ENCODE assay signal across 19 cellular contexts in genomic region chr7:151719895-151720238, GRCh38.
A peak's percentile ranks its signal among the peaks of the same experiment; 100 is the strongest.
DNase-seq lines count a peak whose midpoint lies in the region; ATAC-seq and TF ChIP-seq lines count a peak whose summit lies in the region.
"Had no signal": no experiment of that assay in that cellular context is flagged by ENCODE, and none has a peak within 500 bp of the region (broad histone marks: within the 10 kb centered on the region; RNA-seq: fewer than 3 reads in every experiment).

No MANE protein-coding gene starts in this region.

- peak overlapping the region in 7 of 11 experiments; percentile 23 to 98 (median 51); a peak in 12 of 22 replicates for H3K4me2 ChIP-seq in BLaER1 treated with 17β-estradiol and CSF1 and Interleukin-3, amounts not matched to agents 10 nM and 100 nM
- H3K4me2 ChIP-seq in osteoblast (ENCODE audit: insufficient read depth, low read length), result no peak overlapping the region
- H3K4me2 ChIP-seq: A549 had no signal

- intact Hi-C loops in left colon (cut with DNase I, micrococcal nuclease), result no loop called here

- H3K4me3 ChIP-seq in BLaER1 treated with 17β-estradiol and CSF1 and Interleukin-3, amounts not matched to agents 10 nM and 100 nM, result no peak overlapping the region
- H3K4me3 ChIP-seq in osteoblast (ENCODE audit: insufficient read depth, low read length) (no peak overlapping the region), coronary artery (no peak overlapping the region)
- H3K4me3 ChIP-seq: A549, K562 had no signal

- peaks cover 17 to 84% (median 55%) of the 10 kb centered on the region in 10 experiments for H3K4me1 ChIP-seq in BLaER1 treated with 17β-estradiol and CSF1 and Interleukin-3, amounts not matched to agents 10 nM and 100 nM
- H3K4me1 ChIP-seq in osteoblast (ENCODE audit: insufficient read depth, low read length), result no peaks in the 10 kb centered on the region

- H3K27ac ChIP-seq in BLaER1 treated with 17β-estradiol and CSF1 and Interleukin-3, amounts not matched to agents 10 nM and 100 nM, result no peak overlapping the region
- H3K27ac ChIP-seq in osteoblast (ENCODE audit: low read depth, low read length) (no peak overlapping the region), coronary artery (peak overlapping the region in 1 of 2 donors; percentile 17)
- H3K27ac ChIP-seq: HL-60 had no signal

- H3K27me3 ChIP-seq in BLaER1 treated with 17β-estradiol and CSF1 and Interleukin-3, amounts not matched to agents 10 nM and 100 nM, result no peaks in the 10 kb centered on the region
- H3K27me3 ChIP-seq in osteoblast (ENCODE audit: insufficient read depth, low read length), result no peaks in the 10 kb centered on the region

- no peak for TF ChIP-seq CTCF in osteoblast (IDR thresholded peaks at IDR 0.05; ENCODE audit: extremely low read depth, low read depth, low read length)
- no peak for TF ChIP-seq CTCF in coronary artery (IDR thresholded peaks at IDR 0.05)

- ATAC-seq in SK-N-SH treated with all-trans-retinoic acid at 6 μM for 48 hours (peak; percentile 26), left colon (peak; percentile 43), GM21360 (IDR thresholded peaks at IDR 0.05; ENCODE audit: unreplicated experiment) (no peak)
- ATAC-seq: K562 had no signal

- no peaks in the 10 kb centered on the region for H3K79me2 ChIP-seq in osteoblast (ENCODE audit: insufficient read depth, low read length)

- H3K36me3 ChIP-seq in BLaER1 treated with 17β-estradiol and CSF1 and Interleukin-3, amounts not matched to agents 10 nM and 100 nM, result no peaks in the 10 kb centered on the region
- no peaks in the 10 kb centered on the region for H3K36me3 ChIP-seq in osteoblast (ENCODE audit: insufficient read depth, low read length)

- H3K9me3 ChIP-seq in BLaER1 treated with 17β-estradiol and CSF1 and Interleukin-3, amounts not matched to agents 10 nM and 100 nM (replicated peaks in 1 of 11), result no peaks in the 10 kb centered on the region
- H3K9me3 ChIP-seq in osteoblast (ENCODE audit: low read depth, low read length), result no peaks in the 10 kb centered on the region
- H3K9me3 ChIP-seq: A549, Caco-2 had no signal

- H3K9ac ChIP-seq in BLaER1 treated with 17β-estradiol and CSF1 and Interleukin-3, amounts not matched to agents 10 nM and 100 nM, result peak overlapping the region in 1 of 11 experiments; percentile 4; a peak in 1 of 22 replicates

- no peak overlapping the region for H2AFZ ChIP-seq in osteoblast (ENCODE audit: low read length)

- H4K20me1 ChIP-seq in BLaER1 treated with 17β-estradiol and CSF1 and Interleukin-3, amounts not matched to agents 10 nM and 100 nM, result peaks cover 0 to 28% (median 0%) of the 10 kb centered on the region in 11 experiments; a peak in 3 of 22 replicates
- H4K20me1 ChIP-seq in osteoblast (ENCODE audit: insufficient read depth, low read length), result no peaks in the 10 kb centered on the region

- DNase-seq in left colon, result no peak
- DNase-seq in osteoblast (ENCODE audit: insufficient read length, low spot score, missing footprints), result peak; percentile 90
- DNase-seq in HuH-7.5 (ENCODE audit: low spot score), result no peak
- DNase-seq in activated CD4-positive, alpha-beta T cell treated with anti-CD3 and anti-CD28 coated beads for 4 hours, result no peak
- no peak for DNase-seq in coronary artery (ENCODE audit: low spot score)
- DNase-seq: Caco-2, DMS53, NCI-H1048, NCI-H146, NCI-H2081 treated with DMSO at 0.1 percent for 48 hours, NCI-H226, NCI-H526, RPMI8226 had no signal

TF ChIP-seq in SK-N-SH treated with all-trans-retinoic acid at 6 μM for 48 hours, 23 proteins besides CTCF, POLR2A, EP300 and RAD21:
- no peak for TF ChIP-seq CREB5 (CRISPR knock-in tag; IDR thresholded peaks at IDR 0.05; ENCODE audit: low read depth)
- no peak for TF ChIP-seq ZFP3 (CRISPR knock-in tag; IDR thresholded peaks at IDR 0.05)
- no peak for TF ChIP-seq ZNF70 (CRISPR knock-in tag; IDR thresholded peaks at IDR 0.05)
- no peak for TF ChIP-seq TCF4 (CRISPR knock-in tag; IDR thresholded peaks at IDR 0.05; ENCODE audit: borderline replicate concordance)
- no peak for TF ChIP-seq ARNTL (CRISPR knock-in tag; IDR thresholded peaks at IDR 0.05; ENCODE audit: borderline replicate concordance, low read depth)
- no peak for TF ChIP-seq RARB (CRISPR knock-in tag; IDR thresholded peaks at IDR 0.05)
- TF ChIP-seq, protein P1, sequence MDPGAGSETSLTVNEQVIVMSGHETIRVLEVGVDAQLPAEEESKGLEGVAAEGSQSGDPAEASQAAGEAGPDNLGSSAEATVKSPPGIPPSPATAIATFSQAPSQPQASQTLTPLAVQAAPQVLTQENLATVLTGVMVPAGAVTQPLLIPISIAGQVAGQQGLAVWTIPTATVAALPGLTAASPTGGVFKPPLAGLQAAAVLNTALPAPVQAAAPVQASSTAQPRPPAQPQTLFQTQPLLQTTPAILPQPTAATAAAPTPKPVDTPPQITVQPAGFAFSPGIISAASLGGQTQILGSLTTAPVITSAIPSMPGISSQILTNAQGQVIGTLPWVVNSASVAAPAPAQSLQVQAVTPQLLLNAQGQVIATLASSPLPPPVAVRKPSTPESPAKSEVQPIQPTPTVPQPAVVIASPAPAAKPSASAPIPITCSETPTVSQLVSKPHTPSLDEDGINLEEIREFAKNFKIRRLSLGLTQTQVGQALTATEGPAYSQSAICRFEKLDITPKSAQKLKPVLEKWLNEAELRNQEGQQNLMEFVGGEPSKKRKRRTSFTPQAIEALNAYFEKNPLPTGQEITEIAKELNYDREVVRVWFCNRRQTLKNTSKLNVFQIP (CRISPR knock-in tag; IDR thresholded peaks at IDR 0.05; ENCODE audit: borderline replicate concordance, low read depth), result no peak
- no peak for TF ChIP-seq PPARA (CRISPR knock-in tag; IDR thresholded peaks at IDR 0.05; ENCODE audit: borderline replicate concordance)
- TF ChIP-seq CSDC2 (CRISPR knock-in tag; IDR thresholded peaks at IDR 0.05), result no peak
- TF ChIP-seq, protein P2, sequence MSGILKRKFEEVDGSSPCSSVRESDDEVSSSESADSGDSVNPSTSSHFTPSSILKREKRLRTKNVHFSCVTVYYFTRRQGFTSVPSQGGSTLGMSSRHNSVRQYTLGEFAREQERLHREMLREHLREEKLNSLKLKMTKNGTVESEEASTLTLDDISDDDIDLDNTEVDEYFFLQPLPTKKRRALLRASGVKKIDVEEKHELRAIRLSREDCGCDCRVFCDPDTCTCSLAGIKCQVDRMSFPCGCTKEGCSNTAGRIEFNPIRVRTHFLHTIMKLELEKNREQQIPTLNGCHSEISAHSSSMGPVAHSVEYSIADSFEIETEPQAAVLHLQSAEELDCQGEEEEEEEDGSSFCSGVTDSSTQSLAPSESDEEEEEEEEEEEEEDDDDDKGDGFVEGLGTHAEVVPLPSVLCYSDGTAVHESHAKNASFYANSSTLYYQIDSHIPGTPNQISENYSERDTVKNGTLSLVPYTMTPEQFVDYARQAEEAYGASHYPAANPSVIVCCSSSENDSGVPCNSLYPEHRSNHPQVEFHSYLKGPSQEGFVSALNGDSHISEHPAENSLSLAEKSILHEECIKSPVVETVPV (CRISPR knock-in tag; IDR thresholded peaks at IDR 0.05), result no peak
- TF ChIP-seq, protein P3, sequence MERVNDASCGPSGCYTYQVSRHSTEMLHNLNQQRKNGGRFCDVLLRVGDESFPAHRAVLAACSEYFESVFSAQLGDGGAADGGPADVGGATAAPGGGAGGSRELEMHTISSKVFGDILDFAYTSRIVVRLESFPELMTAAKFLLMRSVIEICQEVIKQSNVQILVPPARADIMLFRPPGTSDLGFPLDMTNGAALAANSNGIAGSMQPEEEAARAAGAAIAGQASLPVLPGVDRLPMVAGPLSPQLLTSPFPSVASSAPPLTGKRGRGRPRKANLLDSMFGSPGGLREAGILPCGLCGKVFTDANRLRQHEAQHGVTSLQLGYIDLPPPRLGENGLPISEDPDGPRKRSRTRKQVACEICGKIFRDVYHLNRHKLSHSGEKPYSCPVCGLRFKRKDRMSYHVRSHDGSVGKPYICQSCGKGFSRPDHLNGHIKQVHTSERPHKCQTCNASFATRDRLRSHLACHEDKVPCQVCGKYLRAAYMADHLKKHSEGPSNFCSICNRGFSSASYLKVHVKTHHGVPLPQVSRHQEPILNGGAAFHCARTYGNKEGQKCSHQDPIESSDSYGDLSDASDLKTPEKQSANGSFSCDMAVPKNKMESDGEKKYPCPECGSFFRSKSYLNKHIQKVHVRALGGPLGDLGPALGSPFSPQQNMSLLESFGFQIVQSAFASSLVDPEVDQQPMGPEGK (CRISPR knock-in tag; IDR thresholded peaks at IDR 0.05; ENCODE audit: borderline replicate concordance), result no peak
- TF ChIP-seq TOX (CRISPR knock-in tag; IDR thresholded peaks at IDR 0.05; ENCODE audit: borderline replicate concordance), result no peak
- no peak for TF ChIP-seq GLIS3 (CRISPR knock-in tag; IDR thresholded peaks at IDR 0.05)
- no peak for TF ChIP-seq SNAI2 (CRISPR knock-in tag; IDR thresholded peaks at IDR 0.05)
